Comparison of ENCODE assay signal across 8 cellular contexts in genomic region chr1:6889875-6890480, GRCh38.
A peak's percentile ranks its signal among the peaks of the same experiment; 100 is the strongest.
DNase-seq lines count a peak whose midpoint lies in the region; ATAC-seq and TF ChIP-seq lines count a peak whose summit lies in the region.

No MANE protein-coding gene starts in this region.

- H3K23ac ChIP-seq in H9 (ENCODE audit: insufficient read length, low read depth, low read length), result no peak overlapping the region

- no peak overlapping the region for H3K4me3 Mint-ChIP-seq in CD4-positive, alpha-beta T cell
- no peak overlapping the region for H3K4me3 Mint-ChIP-seq in H9
- no peak overlapping the region for H3K4me3 Mint-ChIP-seq in activated naive CD4-positive, alpha-beta T cell treated with anti-CD3 and anti-CD28 coated beads for 36 hours

- H3K18ac ChIP-seq in H9 (ENCODE audit: insufficient read length, low read depth, low read length), result no peak overlapping the region

- H2BK5ac ChIP-seq in H9 (ENCODE audit: insufficient read length, low read length), result no peak overlapping the region

- no peak overlapping the region for H3K27ac ChIP-seq in CD4-positive, alpha-beta T cell (ENCODE audit: low read depth, low read length)
- H3K27ac ChIP-seq in H9 (ENCODE audit: insufficient read length, low read depth, low read length) (no peak overlapping the region), cardiac muscle cell (no peak overlapping the region)

- ATAC-seq in CD4-positive, alpha-beta T cell (ENCODE audit: poor library complexity), result no peak
- no peak for ATAC-seq in GM21528 (IDR thresholded peaks at IDR 0.05; ENCODE audit: low FRiP score, unreplicated experiment)

- DNase-seq in CD4-positive, alpha-beta T cell, result peak in 9 of 10 experiments; percentile 2 to 18 (median 8)
- DNase-seq in H9 (no peak), NOMO-1 treated with dmso at 0.1 percent for 144 hours (lab: John Stamatoyannopoulos, UW; ENCODE audit: unreplicated experiment) (peak; percentile 14), cardiac muscle cell (ENCODE audit: low read depth in 1 of 2, low spot score in 1 of 2) (peak; percentile 74 to 75), renal cortical epithelial cell (ENCODE audit: low read depth) (peak; percentile 62)
- peak; percentile 58 for DNase-seq in activated naive CD4-positive, alpha-beta T cell treated with anti-CD3 and anti-CD28 coated beads for 36 hours
- DNase-seq in NK-92 treated with Interleukin-12 subunit alpha and Interleukin-12 subunit beta, amount 100 ng/mL, for 24 hours (lab: John Stamatoyannopoulos, UW), result no peak

- POLR2A ChIA-PET in CD4-positive, alpha-beta T cell (lab: Charles Lee), result no interaction called here

- no peaks in the 10 kb centered on the region for H3K27me3 ChIP-seq in CD4-positive, alpha-beta T cell (ENCODE audit: control insufficient read depth, insufficient read depth, low read length)
- H3K27me3 ChIP-seq in H9 (ENCODE audit: insufficient read depth, low read length), result no peaks in the 10 kb centered on the region
- no peaks in the 10 kb centered on the region for H3K27me3 ChIP-seq in cardiac muscle cell

- no peak overlapping the region for H3K56ac ChIP-seq in H9 (ENCODE audit: insufficient read length, low read depth, low read length)

- no peak overlapping the region for H4K91ac ChIP-seq in H9 (ENCODE audit: insufficient read length, low read depth, low read length)

- no peak overlapping the region for H3K27ac Mint-ChIP-seq in CD4-positive, alpha-beta T cell
- H3K27ac Mint-ChIP-seq in H9, result no peak overlapping the region
- H3K27ac Mint-ChIP-seq in activated naive CD4-positive, alpha-beta T cell treated with anti-CD3 and anti-CD28 coated beads for 36 hours, result no peak overlapping the region

- no peak overlapping the region for H3K4me3 ChIP-seq in cardiac muscle cell

- H4K5ac ChIP-seq in H9 (ENCODE audit: insufficient read length, low read depth, low read length), result no peak overlapping the region

- no peaks in the 10 kb centered on the region for H3K9me3 Mint-ChIP-seq in CD4-positive, alpha-beta T cell
- H3K9me3 Mint-ChIP-seq in H9, result no peaks in the 10 kb centered on the region
- H3K9me3 Mint-ChIP-seq in activated naive CD4-positive, alpha-beta T cell treated with anti-CD3 and anti-CD28 coated beads for 36 hours, result no peaks in the 10 kb centered on the region

- no peak overlapping the region for H3K9ac ChIP-seq in H9 (ENCODE audit: extremely low read depth, insufficient read length, low read length)

- TF ChIP-seq CTCF in CD4-positive, alpha-beta T cell (IDR thresholded peaks at IDR 0.05), result peak; percentile 69
- TF ChIP-seq CTCF in H9 (conservative IDR thresholded peaks at IDR 0.05), result peak; percentile 87
- TF ChIP-seq CTCF in cardiac muscle cell (IDR thresholded peaks at IDR 0.05; ENCODE audit: low read depth, low read length), result peak; percentile 82

- peaks cover 3% of the 10 kb centered on the region for H3K36me3 ChIP-seq in cardiac muscle cell

- H3T11ph ChIP-seq in H9 (ENCODE audit: low read length), result no peak overlapping the region

- H3K79me1 ChIP-seq in H9 (ENCODE audit: insufficient read depth, low read depth, low read length, poor library complexity, severe bottlenecking), result no peaks in the 10 kb centered on the region

- intact Hi-C loops in CD4-positive, alpha-beta T cell (cut with DNase I, micrococcal nuclease), result loop anchor here (1.0 to 2.0 kb wide), 5 partner anchors 95 to 169 kb away; no protein-coding TSS in a partner anchor
- intact Hi-C loops in activated naive CD4-positive, alpha-beta T cell treated with anti-CD3 and anti-CD28 coated beads for 36 hours (cut with micrococcal nuclease), result loop anchor here (1.0 kb wide), 2 partner anchors 96 to 170 kb away; no protein-coding TSS in a partner anchor

- H2AK5ac ChIP-seq in H9 (ENCODE audit: insufficient read length, low read length), result no peak overlapping the region

- no peak overlapping the region for H2BK120ac ChIP-seq in H9 (ENCODE audit: low read depth, low read length, poor library complexity, severe bottlenecking)

- H3K4ac ChIP-seq in H9 (ENCODE audit: low read depth, low read length), result no peak overlapping the region

- H2BK15ac ChIP-seq in H9 (ENCODE audit: low read depth, low read length), result no peak overlapping the region

- no peak overlapping the region for H2BK20ac ChIP-seq in H9 (ENCODE audit: low read depth, low read length, poor library complexity, severe bottlenecking)

- no peaks in the 10 kb centered on the region for H3K4me1 Mint-ChIP-seq in CD4-positive, alpha-beta T cell (ENCODE audit: low read depth)
- peaks cover 4 to 5% of the 10 kb centered on the region in 2 experiments; a peak in 2 of 4 replicates for H3K4me1 Mint-ChIP-seq in H9
- peaks cover 3% of the 10 kb centered on the region for H3K4me1 Mint-ChIP-seq in activated naive CD4-positive, alpha-beta T cell treated with anti-CD3 and anti-CD28 coated beads for 36 hours (ENCODE audit: low read depth)

- H2BK12ac ChIP-seq in H9 (ENCODE audit: insufficient read length, low read depth, low read length), result no peak overlapping the region

- CTCF ChIA-PET in CD4-positive, alpha-beta T cell (lab: Charles Lee), result interaction anchor here (0.7 to 1.3 kb wide), 2 partner anchors 12 to 1125 kb away, joined by 3 read pairs; no protein-coding TSS in a partner anchor
- CTCF ChIA-PET in activated naive CD4-positive, alpha-beta T cell treated with anti-CD3 and anti-CD28 coated beads for 36 hours (lab: Charles Lee), result interaction anchor here (0.6 to 2.7 kb wide), 11 partner anchors 12 to 180 kb away, joined by 3 to 7 read pairs (median 4); no protein-coding TSS in a partner anchor

- no peaks in the 10 kb centered on the region for H4K20me1 ChIP-seq in H9 (ENCODE audit: control insufficient read depth, insufficient read depth, insufficient read length)

- no peaks in the 10 kb centered on the region for H3K4me1 ChIP-seq in H9 (ENCODE audit: insufficient read depth, low read length)
- H3K4me1 ChIP-seq in cardiac muscle cell (ENCODE audit: low read depth), result no peaks in the 10 kb centered on the region

- no peak overlapping the region for H3K4me2 ChIP-seq in H9 (ENCODE audit: insufficient read depth, insufficient read length, low read length)

- H3K36me3 Mint-ChIP-seq in CD4-positive, alpha-beta T cell (ENCODE audit: low read depth), result peaks cover 11% of the 10 kb centered on the region
- no peaks in the 10 kb centered on the region; a peak in 1 of 7 replicates for H3K36me3 Mint-ChIP-seq in H9 (ENCODE audit: insufficient read depth in 1 of 3, low read depth in 3 of 3)
- peaks cover 3% of the 10 kb centered on the region for H3K36me3 Mint-ChIP-seq in activated naive CD4-positive, alpha-beta T cell treated with anti-CD3 and anti-CD28 coated beads for 36 hours (ENCODE audit: low read depth)

- no peaks in the 10 kb centered on the region for H3K9me3 ChIP-seq in CD4-positive, alpha-beta T cell (ENCODE audit: control insufficient read depth, low read length)
- no peaks in the 10 kb centered on the region for H3K9me3 ChIP-seq in H9 (ENCODE audit: control insufficient read depth, low read depth, low read length)
- no peaks in the 10 kb centered on the region for H3K9me3 ChIP-seq in cardiac muscle cell (ENCODE audit: low read depth)

- no CpG with 5 or more reads among the region's 3 CpGs for WGBS in H9 (ENCODE audit: extremely low coverage, insufficient read length, low lambda C conversion rate)

- H3K79me2 ChIP-seq in H9 (ENCODE audit: insufficient read depth, low read length), result no peaks in the 10 kb centered on the region

- H2AFZ ChIP-seq in H9 (ENCODE audit: low read length), result no peak overlapping the region

- no peak overlapping the region for H3K14ac ChIP-seq in H9 (ENCODE audit: insufficient read depth, low read length)

- H3K23me2 ChIP-seq in H9 (ENCODE audit: insufficient read length, low read depth, low read length, poor library complexity, severe bottlenecking), result no peaks in the 10 kb centered on the region

- H4K8ac ChIP-seq in H9 (replicated peaks; ENCODE audit: insufficient read length, low read depth, low read length), result no peak overlapping the region

- H3K27me3 Mint-ChIP-seq in CD4-positive, alpha-beta T cell, result no peaks in the 10 kb centered on the region
- H3K27me3 Mint-ChIP-seq in H9 (ENCODE audit: low read depth), result no peaks in the 10 kb centered on the region
- no peaks in the 10 kb centered on the region for H3K27me3 Mint-ChIP-seq in activated naive CD4-positive, alpha-beta T cell treated with anti-CD3 and anti-CD28 coated beads for 36 hours (ENCODE audit: low read depth)

Comparison
In these comparisons a context has a peak if more than half of its experiments do, and no peak if none do; other contexts are left out.
1. DNase-seq: peak in CD4-positive, alpha-beta T cell (9 of 10), NOMO-1 treated with dmso at 0.1 percent for 144 hours (single experiment), activated naive CD4-positive, alpha-beta T cell treated with anti-CD3 and anti-CD28 coated beads for 36 hours (single experiment), cardiac muscle cell (2 of 2) and renal cortical epithelial cell (single experiment); none in H9 (single experiment) and NK-92 treated with Interleukin-12 subunit alpha and Interleukin-12 subunit beta, amount 100 ng/mL, for 24 hours (single experiment).
2. Peak in every context shown above with its lines, with median percentiles within 50 percentile points of each other: CTCF ChIP-seq.